Comparison of ENCODE assay signal across 34 cellular contexts in the genomic region with DNA sequence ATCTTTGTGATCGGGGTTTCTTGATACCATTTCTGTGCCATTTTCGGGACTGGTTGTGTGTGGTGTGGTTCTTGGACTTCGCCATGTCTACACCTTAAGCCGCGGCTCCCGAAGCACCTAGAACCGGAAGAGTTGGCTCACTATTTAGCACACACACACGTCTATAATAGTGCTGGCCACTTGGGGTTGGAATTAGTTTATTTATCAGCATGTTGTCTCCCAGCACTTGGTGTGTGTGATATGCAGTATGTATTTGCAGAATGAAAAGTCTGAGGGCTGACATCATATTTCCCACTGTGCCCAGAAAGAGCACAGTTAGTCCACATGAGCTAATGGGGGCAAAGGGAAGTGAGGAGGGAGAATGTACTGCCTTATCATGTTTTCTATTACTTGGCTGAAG.
"Had no signal": no experiment of that assay in that cellular context is flagged by ENCODE, and none has a peak within 500 bp of the region (broad histone marks: within the 10 kb centered on the region; RNA-seq: fewer than 3 reads in every experiment).

No MANE protein-coding gene starts in this region.

- H3K27me3 ChIP-seq: ascending aorta, breast epithelium, esophagus muscularis mucosa, foreskin keratinocyte, gastrocnemius medialis had no signal

- H3K9me3 Mint-ChIP-seq: activated B cell treated with CpG ODN at 0.5 μM for 24 hours; activated CD4-positive, alpha-beta memory T cell treated with anti-CD3 and anti-CD28 coated beads for 36 hours; activated CD4-positive, alpha-beta T cell treated with anti-CD3 and anti-CD28 coated beads, Interleukin-2, amount 10 ng/mL, durations not matched to agents 24 days and 14 days; activated naive CD4-positive, alpha-beta T cell treated with anti-CD3 and anti-CD28 coated beads for 36 hours; activated naive CD4-positive, alpha-beta T cell treated with anti-CD3 and anti-CD28 coated beads, Interleukin-2, amount 50 U/mL, for 72 hours; activated naive CD8-positive, alpha-beta T cell treated with anti-CD3 and anti-CD28 coated beads, Interleukin-2, amount 10 ng/mL, durations not matched to agents 7 days and 5 days; activated T-helper 1 cell treated with anti-CD3 and anti-CD28 coated beads, Interleukin-12 subunit alpha, Interleukin-12 subunit beta, Interleukin-2, Interleukin-4 antibody, amounts not matched to agents 30 ng/mL and 10 ng/mL and 1 ng/mL, durations not matched to agents 14 hours and 24 hours and 36 hours; activated T-helper 2 cell treated with anti-CD3 and anti-CD28 coated beads, Interferon-gamma antibody, Interleukin-2, Interleukin-4, amounts not matched to agents 10 μg/mL and 5 μg/mL and 100 μg/mL, durations not matched to agents 14 hours and 24 hours and 36 hours; brain; effector memory CD8-positive, alpha-beta T cell; T-cell; T-helper 1 cell treated with Interleukin-12 subunit alpha and Interleukin-12 subunit beta and Interleukin-4 antibody, amounts not matched to agents 30 μg/mL and 1 μg/mL, for 36 hours; T-helper 2 cell treated with Interferon-gamma antibody and Interleukin-4, amounts not matched to agents 5 μg/mL and 100 μg/mL, for 36 hours had no signal

- H3K4me1 ChIP-seq: ascending aorta, breast epithelium, foreskin keratinocyte, gastrocnemius medialis had no signal

- H3K4me3 ChIP-seq: ascending aorta, breast epithelium, esophagus muscularis mucosa, gastrocnemius medialis had no signal

- H3K27ac ChIP-seq: ascending aorta, breast epithelium, esophagus muscularis mucosa, foreskin keratinocyte, gastrocnemius medialis, WERI-Rb-1 had no signal

- ATAC-seq: activated CD4-positive, alpha-beta T cell treated with anti-CD3 and anti-CD28 coated beads for 36 hours; activated CD4-positive, CD25-positive, alpha-beta regulatory T cell treated with anti-CD3 and anti-CD28 coated beads, Interleukin-2, amount 50 U/mL, for 24 hours; activated CD8-positive, alpha-beta memory T cell treated with anti-CD3 and anti-CD28 coated beads, Interleukin-2, amount 10 ng/mL, durations not matched to agents 7 days and 5 days; activated CD8-positive, alpha-beta T cell treated with anti-CD3 and anti-CD28 coated beads, Interleukin-2, amount 10 ng/mL, durations not matched to agents 7 days and 5 days; activated naive CD4-positive, alpha-beta T cell treated with anti-CD3 and anti-CD28 coated beads, Interleukin-2, amount 50 U/mL, for 72 hours; effector memory CD8-positive, alpha-beta T cell; foreskin keratinocyte; gastrocnemius medialis; T-cell had no signal

- H3K27ac Mint-ChIP-seq: activated B cell treated with CpG ODN at 0.5 μM for 24 hours; activated CD4-positive, alpha-beta memory T cell treated with anti-CD3 and anti-CD28 coated beads for 36 hours; activated CD4-positive, alpha-beta T cell treated with anti-CD3 and anti-CD28 coated beads for 36 hours; activated CD4-positive, alpha-beta T cell treated with anti-CD3 and anti-CD28 coated beads, Interleukin-2, amount 10 ng/mL, durations not matched to agents 24 days and 14 days; activated CD8-positive, alpha-beta memory T cell treated with anti-CD3 and anti-CD28 coated beads, Interleukin-2, amount 10 ng/mL, durations not matched to agents 7 days and 5 days; activated CD8-positive, alpha-beta T cell treated with anti-CD3 and anti-CD28 coated beads, Interleukin-2, amount 10 ng/mL, durations not matched to agents 7 days and 5 days; activated naive CD4-positive, alpha-beta T cell treated with anti-CD3 and anti-CD28 coated beads for 36 hours; activated naive CD4-positive, alpha-beta T cell treated with anti-CD3 and anti-CD28 coated beads, Interleukin-2, amount 50 U/mL, for 72 hours; activated naive CD8-positive, alpha-beta T cell treated with anti-CD3 and anti-CD28 coated beads, Interleukin-2, amount 10 ng/mL, durations not matched to agents 7 days and 5 days; activated T-helper 1 cell treated with anti-CD3 and anti-CD28 coated beads, Interleukin-12 subunit alpha, Interleukin-12 subunit beta, Interleukin-2, Interleukin-4 antibody, amounts not matched to agents 30 ng/mL and 10 ng/mL and 1 ng/mL, durations not matched to agents 14 hours and 24 hours and 36 hours; activated T-helper 2 cell treated with anti-CD3 and anti-CD28 coated beads, Interferon-gamma antibody, Interleukin-2, Interleukin-4, amounts not matched to agents 10 μg/mL and 5 μg/mL and 100 μg/mL, durations not matched to agents 14 hours and 24 hours and 36 hours; brain; effector memory CD8-positive, alpha-beta T cell; T-cell; T-helper 1 cell treated with Interleukin-12 subunit alpha and Interleukin-12 subunit beta and Interleukin-4 antibody, amounts not matched to agents 30 μg/mL and 1 μg/mL, for 36 hours; T-helper 2 cell treated with Interferon-gamma antibody and Interleukin-4, amounts not matched to agents 5 μg/mL and 100 μg/mL, for 36 hours had no signal

- DNase-seq: activated B cell treated with CpG ODN at 0.5 μM for 24 hours; activated CD4-positive, alpha-beta memory T cell treated with anti-CD3 and anti-CD28 coated beads for 36 hours; activated CD4-positive, alpha-beta T cell treated with anti-CD3 and anti-CD28 coated beads for 36 hours; activated CD4-positive, alpha-beta T cell treated with anti-CD3 and anti-CD28 coated beads, Interleukin-2, amount 10 ng/mL, durations not matched to agents 24 days and 14 days; activated CD8-positive, alpha-beta memory T cell treated with anti-CD3 and anti-CD28 coated beads, Interleukin-2, amount 10 ng/mL, durations not matched to agents 7 days and 5 days; activated CD8-positive, alpha-beta memory T cell treated with anti-CD3 and anti-CD28 coated beads, Interleukin-2, amount 50 U/mL, for 4 hours; activated CD8-positive, alpha-beta T cell treated with anti-CD3 and anti-CD28 coated beads, Interleukin-2, amount 10 ng/mL, durations not matched to agents 7 days and 5 days; activated effector memory CD4-positive, alpha-beta T cell treated with anti-CD3 and anti-CD28 coated beads, Interleukin-2, amount 50 U/mL, for 16 hours; activated naive CD4-positive, alpha-beta T cell treated with anti-CD3 and anti-CD28 coated beads for 36 hours; activated naive CD8-positive, alpha-beta T cell treated with anti-CD3 and anti-CD28 coated beads, Interleukin-2, amount 10 ng/mL, durations not matched to agents 7 days and 5 days; activated T-cell treated with anti-CD3 and anti-CD28 coated beads, Interleukin-2, amount 50 U/mL, for 1 hour; activated T-cell treated with anti-CD3 and anti-CD28 coated beads, Interleukin-2, amount 50 U/mL, for 48 hours; caudate nucleus; cortex of kidney; dermis blood vessel endothelial cell; effector CD4-positive, alpha-beta T cell; effector memory CD8-positive, alpha-beta T cell; erythroblast; foreskin keratinocyte; gastrocnemius medialis; SW 1271; T-cell; T1000; WERI-Rb-1 had no signal

- H3K9me3 ChIP-seq: ascending aorta, breast epithelium, esophagus muscularis mucosa, gastrocnemius medialis had no signal

- H3K4me3 Mint-ChIP-seq: activated B cell treated with CpG ODN at 0.5 μM for 24 hours; activated CD4-positive, alpha-beta memory T cell treated with anti-CD3 and anti-CD28 coated beads for 36 hours; activated CD4-positive, alpha-beta T cell treated with anti-CD3 and anti-CD28 coated beads for 36 hours; activated CD4-positive, alpha-beta T cell treated with anti-CD3 and anti-CD28 coated beads, Interleukin-2, amount 10 ng/mL, durations not matched to agents 24 days and 14 days; activated CD8-positive, alpha-beta memory T cell treated with anti-CD3 and anti-CD28 coated beads, Interleukin-2, amount 10 ng/mL, durations not matched to agents 7 days and 5 days; activated CD8-positive, alpha-beta T cell treated with anti-CD3 and anti-CD28 coated beads, Interleukin-2, amount 10 ng/mL, durations not matched to agents 7 days and 5 days; activated naive CD4-positive, alpha-beta T cell treated with anti-CD3 and anti-CD28 coated beads for 36 hours; activated naive CD8-positive, alpha-beta T cell treated with anti-CD3 and anti-CD28 coated beads, Interleukin-2, amount 10 ng/mL, durations not matched to agents 7 days and 5 days; activated T-helper 1 cell treated with anti-CD3 and anti-CD28 coated beads, Interleukin-12 subunit alpha, Interleukin-12 subunit beta, Interleukin-2, Interleukin-4 antibody, amounts not matched to agents 30 ng/mL and 10 ng/mL and 1 ng/mL, durations not matched to agents 14 hours and 24 hours and 36 hours; brain; effector memory CD8-positive, alpha-beta T cell; T-cell; T-helper 1 cell treated with Interleukin-12 subunit alpha and Interleukin-12 subunit beta and Interleukin-4 antibody, amounts not matched to agents 30 μg/mL and 1 μg/mL, for 36 hours; T-helper 2 cell treated with Interferon-gamma antibody and Interleukin-4, amounts not matched to agents 5 μg/mL and 100 μg/mL, for 36 hours had no signal

- H3K27me3 Mint-ChIP-seq: activated B cell treated with CpG ODN at 0.5 μM for 24 hours; activated CD4-positive, alpha-beta memory T cell treated with anti-CD3 and anti-CD28 coated beads for 36 hours; activated CD4-positive, alpha-beta T cell treated with anti-CD3 and anti-CD28 coated beads for 36 hours; activated CD4-positive, alpha-beta T cell treated with anti-CD3 and anti-CD28 coated beads, Interleukin-2, amount 10 ng/mL, durations not matched to agents 24 days and 14 days; activated CD8-positive, alpha-beta memory T cell treated with anti-CD3 and anti-CD28 coated beads, Interleukin-2, amount 10 ng/mL, durations not matched to agents 7 days and 5 days; activated naive CD8-positive, alpha-beta T cell treated with anti-CD3 and anti-CD28 coated beads, Interleukin-2, amount 10 ng/mL, durations not matched to agents 7 days and 5 days; brain; effector memory CD8-positive, alpha-beta T cell; T-cell had no signal

- H3K4me1 Mint-ChIP-seq: activated B cell treated with CpG ODN at 0.5 μM for 24 hours; activated CD4-positive, alpha-beta T cell treated with anti-CD3 and anti-CD28 coated beads for 36 hours; activated CD8-positive, alpha-beta memory T cell treated with anti-CD3 and anti-CD28 coated beads, Interleukin-2, amount 10 ng/mL, durations not matched to agents 7 days and 5 days; brain had no signal
